ENCODE assay signal across 10 cellular contexts in genomic region chr11:115500547-115501503, GRCh38. TPM values are rescaled to one million over a fixed set of nuclear protein-coding genes. Genes with fewer than 3 reads are reported as not detected.
DNase-seq lines count a peak whose midpoint lies in the region; ATAC-seq and TF ChIP-seq lines count a peak whose summit lies in the region.
"Had no signal": no experiment of that assay in that cellular context is flagged by ENCODE, and none has a peak within 500 bp of the region (broad histone marks: within the 10 kb centered on the region; RNA-seq: fewer than 3 reads in every experiment).

No MANE protein-coding gene starts in this region.

- no peak for ATAC-seq in HG02642 (IDR thresholded peaks at IDR 0.05; ENCODE audit: poor library complexity, unreplicated experiment)
- ATAC-seq in CD8-positive, alpha-beta T cell = no peak

- DNase-seq in COR-L47 (lab: John Stamatoyannopoulos, UW) (peak; percentile 12), NAMALWA (ENCODE audit: low spot score) (peak; percentile 13), NCI-H226 (no peak)
- no peak for DNase-seq in activated naive CD8-positive, alpha-beta T cell treated with anti-CD3 and anti-CD28 coated beads for 36 hours
- DNase-seq in CD8-positive, alpha-beta T cell = no peak
- DNase-seq: activated naive CD4-positive, alpha-beta T cell had no signal

- POLR2A ChIA-PET in CD8-positive, alpha-beta T cell (lab: Charles Lee) = no interaction called here

- no peaks in the 10 kb centered on the region for H3K36me3 ChIP-seq in CD8-positive, alpha-beta T cell (ENCODE audit: insufficient read depth, low read length)

- no peak overlapping the region for H3K4me3 Mint-ChIP-seq in activated naive CD8-positive, alpha-beta T cell treated with anti-CD3 and anti-CD28 coated beads for 36 hours
- no peak overlapping the region for H3K4me3 Mint-ChIP-seq in CD8-positive, alpha-beta T cell
- H3K4me3 Mint-ChIP-seq: B cell had no signal

- peaks cover 17% of the 10 kb centered on the region for H3K4me1 ChIP-seq in CD8-positive, alpha-beta T cell (ENCODE audit: insufficient read depth, low read length)

- H3K9me3 ChIP-seq in CD8-positive, alpha-beta T cell (ENCODE audit: low read length) = no peaks in the 10 kb centered on the region

- no peak for TF ChIP-seq CTCF in CD8-positive, alpha-beta T cell (IDR thresholded peaks at IDR 0.05)

- H3K4me1 Mint-ChIP-seq in activated naive CD8-positive, alpha-beta T cell treated with anti-CD3 and anti-CD28 coated beads for 36 hours = peaks cover 8% of the 10 kb centered on the region
- peaks cover 12% of the 10 kb centered on the region for H3K4me1 Mint-ChIP-seq in CD8-positive, alpha-beta T cell (ENCODE audit: low read depth)

- H3K36me3 Mint-ChIP-seq in activated naive CD8-positive, alpha-beta T cell treated with anti-CD3 and anti-CD28 coated beads for 36 hours = no peaks in the 10 kb centered on the region
- no peaks in the 10 kb centered on the region for H3K36me3 Mint-ChIP-seq in CD8-positive, alpha-beta T cell

- H3K27ac Mint-ChIP-seq in activated naive CD8-positive, alpha-beta T cell treated with anti-CD3 and anti-CD28 coated beads for 36 hours = no peak overlapping the region
- no peak overlapping the region for H3K27ac Mint-ChIP-seq in CD8-positive, alpha-beta T cell
- H3K27ac Mint-ChIP-seq: B cell had no signal

- H3K27ac ChIP-seq in angular gyrus (ENCODE audit: low read depth, low read length) = peak overlapping the region; percentile 91
- peak overlapping the region; percentile 94 for H3K27ac ChIP-seq in layer of hippocampus (ENCODE audit: low read depth, low read length)
- no peak overlapping the region for H3K27ac ChIP-seq in CD8-positive, alpha-beta T cell (ENCODE audit: low read depth, low read length)

- H3K4me3 ChIP-seq in CD8-positive, alpha-beta T cell (ENCODE audit: low read depth, low read length) = no peak overlapping the region

- peaks cover under 1% of the 10 kb centered on the region for H3K9me3 Mint-ChIP-seq in activated naive CD8-positive, alpha-beta T cell treated with anti-CD3 and anti-CD28 coated beads for 36 hours
- no peaks in the 10 kb centered on the region for H3K9me3 Mint-ChIP-seq in CD8-positive, alpha-beta T cell

- CTCF ChIA-PET in CD8-positive, alpha-beta T cell (lab: Charles Lee) = interaction anchor here (1.4 kb wide), 1 partner anchor 20 kb away, joined by 3 read pairs; no protein-coding TSS in a partner anchor

- H3K27me3 Mint-ChIP-seq in activated naive CD8-positive, alpha-beta T cell treated with anti-CD3 and anti-CD28 coated beads for 36 hours = peaks cover 52% of the 10 kb centered on the region
- H3K27me3 Mint-ChIP-seq in CD8-positive, alpha-beta T cell (ENCODE audit: low read depth) = peaks cover 26% of the 10 kb centered on the region

- H3K27me3 ChIP-seq in layer of hippocampus (ENCODE audit: control insufficient read depth, insufficient read depth, low read length) = no peaks in the 10 kb centered on the region
- peaks cover 18% of the 10 kb centered on the region for H3K27me3 ChIP-seq in CD8-positive, alpha-beta T cell (ENCODE audit: insufficient read depth, low read length)

- intact Hi-C loops in CD8-positive, alpha-beta T cell (cut with DNase I, micrococcal nuclease) = no loop called here

RNA-seq across cellular contexts. Expression of gene CADM1, which starts 3.4 kb away (rescaled TPM):
- total RNA-seq in activated naive CD8-positive, alpha-beta T cell treated with anti-CD3 and anti-CD28 coated beads for 36 hours = not detected
- under 1 TPM; 0.69 to 0.92 TPM for total RNA-seq in CD8-positive, alpha-beta T cell

Comparison
In these comparisons a context has a peak if more than half of its experiments do, and no peak if none do; other contexts are left out.
1. DNase-seq: peak in COR-L47 (single experiment) and NAMALWA (single experiment); none in activated naive CD8-positive, alpha-beta T cell treated with anti-CD3 and anti-CD28 coated beads for 36 hours (single experiment), CD8-positive, alpha-beta T cell (0 of 7) and NCI-H226 (single experiment).